In the genomic region with DNA sequence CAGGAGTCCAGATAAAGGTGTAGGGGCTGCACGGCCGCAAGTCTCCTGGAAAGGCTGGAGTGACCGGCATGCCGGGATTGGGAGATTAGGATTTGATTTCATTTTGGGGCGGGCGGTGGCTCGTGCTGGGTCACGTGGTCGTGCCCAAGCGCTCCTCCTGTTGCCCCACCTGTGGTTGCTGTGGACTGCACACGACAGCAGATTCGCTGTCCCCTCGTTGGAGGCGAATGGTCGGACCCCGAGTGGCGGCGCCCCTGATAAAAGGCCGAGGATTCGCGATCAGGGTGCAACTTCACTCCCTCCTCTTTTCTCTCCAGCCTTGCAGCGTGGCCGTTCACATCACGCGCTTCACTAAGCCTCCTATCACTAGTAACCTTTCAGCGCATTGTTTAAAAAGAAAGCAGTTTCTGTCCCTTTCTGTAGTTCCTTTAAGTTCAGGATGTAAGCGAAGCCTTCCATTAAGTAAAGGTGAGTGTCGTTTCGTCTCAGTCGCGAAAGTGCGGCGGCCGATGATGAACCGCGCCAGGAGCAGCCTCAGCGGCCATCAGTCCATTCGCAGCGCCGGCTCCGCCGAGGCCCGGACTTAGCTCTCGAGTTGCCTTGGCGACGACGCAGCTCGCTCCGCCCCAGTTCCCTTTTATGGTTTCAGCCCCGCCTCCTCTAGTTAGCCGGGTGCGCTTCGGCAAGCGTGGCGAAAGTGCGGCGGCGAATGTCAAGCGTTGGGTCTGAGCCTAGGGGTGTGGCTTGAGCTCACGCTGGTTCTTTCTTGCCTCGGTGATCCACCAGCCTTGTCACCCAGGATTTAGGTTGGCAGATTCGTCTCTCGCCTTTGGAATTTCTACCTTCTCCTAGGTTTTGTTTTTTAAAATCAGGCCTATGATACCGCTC, we compare ENCODE assay signal across 8 cellular contexts. TPM values are rescaled to one million over a fixed set of nuclear protein-coding genes. Genes with fewer than 3 reads are reported as not detected.
DNase-seq lines count a peak whose midpoint lies in the region; ATAC-seq and TF ChIP-seq lines count a peak whose summit lies in the region.

No MANE protein-coding gene starts in this region.

- H3K27me3 Mint-ChIP-seq in CD4-positive, alpha-beta memory T cell = no peaks in the 10 kb centered on the region

- H3K27ac Mint-ChIP-seq in CD4-positive, alpha-beta memory T cell = peak overlapping the region; percentile 94 to 99 (median 97)

- 4 to 13% methylated on average over 64 of the region's 64 CpGs for WGBS in esophagus, 2 donors

- H2AFZ ChIP-seq in OCI-LY7 (ENCODE audit: low read length) = peak overlapping the region; percentile 59; the same call in 1 of the 2 replicates

- peaks cover 13% of the 10 kb centered on the region for H4K20me1 ChIP-seq in OCI-LY7 (ENCODE audit: insufficient read depth, low read length)

- H3K9me3 Mint-ChIP-seq in CD4-positive, alpha-beta memory T cell = peaks cover 0 to 2% (median 0%) of the 10 kb centered on the region in 8 donors

- H3K4me3 ChIP-seq in CD4-positive, alpha-beta memory T cell (ENCODE audit: low read length in 2 of 2) = peak overlapping the region; percentile 79 to 94
- H3K4me3 ChIP-seq in OCI-LY7 (ENCODE audit: low read depth, low read length, poor library complexity, severe bottlenecking) (peak overlapping the region; percentile 92), esophagus (ENCODE audit: low read depth in 1 of 2, low read length in 2 of 2) (peak overlapping the region; percentile 48 to 94), mucosa of rectum (ENCODE audit: low read length in 2 of 2) (peak overlapping the region; percentile 90 to 92)

- TF ChIP-seq CTCF in OCI-LY7 (conservative IDR thresholded peaks at IDR 0.05; ENCODE audit: low read length) = no peak

- peak; percentile 91 to 97 (median 96) for DNase-seq in CD4-positive, alpha-beta memory T cell
- peak; percentile 94 for DNase-seq in HPDE6-E6E7 (ENCODE audit: extremely low spot score)
- peak; percentile 98 for DNase-seq in OCI-LY7 (ENCODE audit: low spot score)
- peak; percentile 99 for DNase-seq in activated T-cell treated with anti-CD3 and anti-CD28 coated beads, Interleukin-2, amount 50 U/mL, for 48 hours
- DNase-seq in stimulated activated CD8-positive, alpha-beta memory T cell treated with anti-CD3 and anti-CD28 coated beads, Interleukin-4, amount 100 ng/mL, for 24 hours (ENCODE audit: low read depth) = peak; percentile 95

- peaks cover 64% of the 10 kb centered on the region for H3K4me1 ChIP-seq in CD4-positive, alpha-beta memory T cell (ENCODE audit: insufficient read depth, low read length)
- H3K4me1 ChIP-seq in OCI-LY7 (ENCODE audit: insufficient read depth, low read length, poor library complexity, severe bottlenecking) (peaks cover 34% of the 10 kb centered on the region), esophagus (ENCODE audit: control insufficient read depth in 2 of 2, insufficient read depth in 2 of 2, low read length in 1 of 2) (peaks cover 0 to 16% of the 10 kb centered on the region in 2 donors), mucosa of rectum (ENCODE audit: control insufficient read depth in 2 of 2, insufficient read depth in 2 of 2, low read length in 2 of 2) (peaks cover 32 to 38% of the 10 kb centered on the region in 2 donors)

- H3K36me3 Mint-ChIP-seq in CD4-positive, alpha-beta memory T cell = peaks cover 5 to 28% of the 10 kb centered on the region in 2 donors

- no peaks in the 10 kb centered on the region for H3K27me3 ChIP-seq in CD4-positive, alpha-beta memory T cell (ENCODE audit: insufficient read depth, low read length)
- H3K27me3 ChIP-seq in esophagus (ENCODE audit: control insufficient read depth in 1 of 2, insufficient read depth in 2 of 2, low read length in 2 of 2) = no peaks in the 10 kb centered on the region
- H3K27me3 ChIP-seq in mucosa of rectum (ENCODE audit: control insufficient read depth in 2 of 2, insufficient read depth in 2 of 2, low read length in 2 of 2) = no peaks in the 10 kb centered on the region

- H3K36me3 ChIP-seq in CD4-positive, alpha-beta memory T cell (ENCODE audit: insufficient read depth, low read length) = peaks cover 6% of the 10 kb centered on the region
- H3K36me3 ChIP-seq in OCI-LY7 (ENCODE audit: insufficient read depth, low read length) (peaks cover 63% of the 10 kb centered on the region), esophagus (ENCODE audit: control insufficient read depth in 2 of 2, insufficient read depth in 2 of 2, low read length in 1 of 2) (peaks cover 0 to 5% of the 10 kb centered on the region in 2 donors), mucosa of rectum (ENCODE audit: control insufficient read depth in 2 of 2, insufficient read depth in 2 of 2, low read length in 2 of 2) (peaks cover 4 to 11% of the 10 kb centered on the region in 2 donors)

- H3K27ac ChIP-seq in CD4-positive, alpha-beta memory T cell (ENCODE audit: low read depth, low read length) = peak overlapping the region; percentile 80
- H3K27ac ChIP-seq in OCI-LY7 (ENCODE audit: low read depth, low read length, poor library complexity, severe bottlenecking) (peak overlapping the region; percentile 71), esophagus (ENCODE audit: low read depth in 2 of 2, low read length in 1 of 2) (peak overlapping the region; percentile 72 to 94), mucosa of rectum (ENCODE audit: low read depth in 2 of 2, low read length in 2 of 2) (peak overlapping the region; percentile 91 to 95)

- BruUV-seq in OCI-LY7 (replicated peaks; lab: Mats Ljungman, UMichigan) = no TSS peak

- peak; percentile 51 for ATAC-seq in GM19455 (IDR thresholded peaks at IDR 0.05; ENCODE audit: unreplicated experiment)

- POLR2A ChIA-PET in CD4-positive, alpha-beta memory T cell (lab: Charles Lee; ENCODE audit: partially characterized antibody) = interaction anchor here (0.8 to 5.0 kb wide), 18 partner anchors 8 to 201 kb away, joined by 3 to 106 read pairs (median 9); a partner anchor contains a TSS
- POLR2A ChIA-PET in OCI-LY7 (lab: Charles Lee) = interaction anchor here (0.7 to 1.5 kb wide), 4 partner anchors 11 to 91 kb away, joined by 4 to 5 read pairs (median 4); no protein-coding TSS in a partner anchor

- peak overlapping the region; percentile 99 for H3K4me2 ChIP-seq in OCI-LY7 (ENCODE audit: low read length)

- intact Hi-C loops in CD4-positive, alpha-beta memory T cell (cut with micrococcal nuclease) = loop anchor here (5.0 kb wide), 1 partner anchor 641 kb away; a partner anchor contains a TSS
- intact Hi-C loops in OCI-LY7 (cut with micrococcal nuclease; ENCODE audit: unreplicated experiment) = loop anchor here (5.0 kb wide), 1 partner anchor 86 kb away; a partner anchor contains a TSS

- H3K4me1 Mint-ChIP-seq in CD4-positive, alpha-beta memory T cell = peaks cover 33 to 68% (median 51%) of the 10 kb centered on the region in 4 donors

- no peaks in the 10 kb centered on the region for H3K9me3 ChIP-seq in CD4-positive, alpha-beta memory T cell (ENCODE audit: control insufficient read depth in 1 of 2, low read length in 2 of 2)
- H3K9me3 ChIP-seq in OCI-LY7 (ENCODE audit: low read length) (no peaks in the 10 kb centered on the region), esophagus (ENCODE audit: control insufficient read depth in 2 of 2, insufficient read depth in 1 of 2, low read depth in 1 of 2, low read length in 1 of 2) (no peaks in the 10 kb centered on the region), mucosa of rectum (ENCODE audit: control insufficient read depth in 2 of 2, low read length in 2 of 2) (no peaks in the 10 kb centered on the region)

- H3K4me3 Mint-ChIP-seq in CD4-positive, alpha-beta memory T cell = peak overlapping the region; percentile 91 to 98 (median 92)

- H3K79me2 ChIP-seq in OCI-LY7 (ENCODE audit: insufficient read depth, low read depth, low read length) = peaks cover 50% of the 10 kb centered on the region

- H3K9me2 ChIP-seq in OCI-LY7 (ENCODE audit: insufficient read depth, low read length) = no peaks in the 10 kb centered on the region

- CTCF ChIA-PET in CD4-positive, alpha-beta memory T cell (lab: Charles Lee; ENCODE audit: partially characterized antibody) = interaction anchor here (1.1 to 2.2 kb wide), 7 partner anchors 11 to 388 kb away, joined by 3 to 16 read pairs (median 5); a partner anchor contains a TSS
- CTCF ChIA-PET in OCI-LY7 (lab: Charles Lee; ENCODE audit: unreplicated experiment) = interaction anchor here (0.6 to 1.0 kb wide), 3 partner anchors 46 to 525 kb away, joined by 3 read pairs; no protein-coding TSS in a partner anchor

- H3K9ac ChIP-seq in mucosa of rectum (ENCODE audit: low read depth in 1 of 2, low read length in 2 of 2) = peak overlapping the region; percentile 80 to 86

RNA-seq across cellular contexts. Expression of a gene that starts 1.7 kb away (rescaled TPM):
- total RNA-seq in CD4-positive, alpha-beta memory T cell = 10 to 100 TPM; 25.2 to 26.2 TPM
- 1 to 10 TPM in 1 of 2 donors, under 1 TPM in 1; 0.31 to 1.4 TPM for polyA plus RNA-seq in CD4-positive, alpha-beta memory T cell
- 35.5 and 48.6 TPM in 2 replicates for total RNA-seq in OCI-LY7 (2014; rRNA removed; shearing (Covaris generic))
- 24.7 and 27.7 TPM in 2 replicates for total RNA-seq in OCI-LY7 (2022)
- 10 to 100 TPM; 17.5 to 43.1 TPM for polyA plus RNA-seq in esophagus

RNA-seq across cellular contexts. Expression of a gene that starts 12.2 kb away (rescaled TPM):
- 10 to 100 TPM; 15.9 to 17.6 TPM for total RNA-seq in CD4-positive, alpha-beta memory T cell
- polyA plus RNA-seq in CD4-positive, alpha-beta memory T cell = 10 to 100 TPM; 34.9 to 75.3 TPM
- 45.2 and 60.0 TPM in 2 replicates for total RNA-seq in OCI-LY7 (2014; rRNA removed; shearing (Covaris generic))
- total RNA-seq in OCI-LY7 (2022) = 38.8 and 46.3 TPM in 2 replicates
- polyA plus RNA-seq in esophagus = 10 to 100 TPM; 20.7 to 21.3 TPM

RNA-seq across cellular contexts. Expression of a gene that starts 15.0 kb away (rescaled TPM):
- total RNA-seq in CD4-positive, alpha-beta memory T cell = 1 to 10 TPM; 1.7 to 1.9 TPM
- polyA plus RNA-seq in CD4-positive, alpha-beta memory T cell = 1 to 10 TPM in 1 of 2 donors, under 1 TPM in 1; 0.98 to 3.2 TPM
- total RNA-seq in OCI-LY7 (2014; rRNA removed; shearing (Covaris generic)) = 10.6 and 13.5 TPM in 2 replicates
- 31.4 and 31.6 TPM in 2 replicates for total RNA-seq in OCI-LY7 (2022)
- polyA plus RNA-seq in esophagus = 10 to 100 TPM in 1 of 2 donors, 1 to 10 TPM in 1; 7.6 to 14.5 TPM

RNA-seq across cellular contexts. Expression of a gene that starts 52.4 kb away (rescaled TPM):
- 100 to 1,000 TPM; 156 to 163 TPM for total RNA-seq in CD4-positive, alpha-beta memory T cell
- polyA plus RNA-seq in CD4-positive, alpha-beta memory T cell = 10 to 100 TPM in 1 of 2 donors, 1 to 10 TPM in 1; 3.8 to 12.7 TPM
- total RNA-seq in OCI-LY7 (2014; rRNA removed; shearing (Covaris generic)) = 142 and 152 TPM in 2 replicates
- total RNA-seq in OCI-LY7 (2022) = 166 and 181 TPM in 2 replicates
- 100 to 1,000 TPM in 1 of 2 donors, 10 to 100 TPM in 1; 42.6 to 132 TPM for polyA plus RNA-seq in esophagus

Comparison
In these comparisons a context has a peak if more than half of its experiments do, and no peak if none do; other contexts are left out.
1. Peak in every context shown above with its lines: DNase-seq, ATAC-seq, H3K4me3 ChIP-seq and H3K27ac ChIP-seq.